ENCODE assay signal across 25 cellular contexts in the genomic region with DNA sequence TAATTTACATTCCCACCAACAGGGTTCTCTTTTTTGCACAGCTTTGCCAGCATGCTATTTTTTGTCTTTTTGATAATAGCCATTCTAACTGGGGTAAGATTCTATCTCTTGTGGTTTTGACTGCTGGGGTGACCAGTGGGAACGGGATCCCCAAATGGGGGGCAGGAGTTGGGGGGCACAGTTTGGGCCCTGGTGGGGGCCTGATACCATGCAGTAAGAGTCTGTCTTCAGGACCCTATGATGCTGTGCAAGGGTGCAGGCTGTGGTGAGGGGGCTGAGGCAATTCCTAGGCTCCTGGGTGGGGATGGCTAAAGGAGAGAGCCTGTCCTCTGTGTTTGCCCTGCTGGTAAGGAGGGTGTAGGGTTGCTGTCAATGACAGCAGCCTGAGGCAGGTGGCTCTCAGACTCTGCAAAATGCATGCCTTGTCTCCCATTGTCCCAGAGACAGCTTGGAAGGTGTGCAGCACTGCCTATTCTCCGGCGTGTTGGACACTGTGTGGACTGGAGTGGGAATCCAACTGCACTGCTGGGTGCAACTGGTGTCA.
"Had no signal": no experiment of that assay in that cellular context is flagged by ENCODE, and none has a peak within 500 bp of the region (broad histone marks: within the 10 kb centered on the region; RNA-seq: fewer than 3 reads in every experiment).

No MANE protein-coding gene starts in this region.

- H3K4me3 Mint-ChIP-seq: immature natural killer cell; naive thymus-derived CD8-positive, alpha-beta T cell; nephron; neural crest cell; stimulated activated memory B cell treated with anti-CD40 and anti-IgM and Interleukin-4, amounts not matched to agents 10 μg/mL and 1 μg/mL and 100 μg/mL, for 72 hours had no signal

- H3K36me3 ChIP-seq: left lung, ovary, right atrium auricular region, right lobe of liver, stomach, suprapubic skin, thoracic aorta, tibial artery had no signal

- H3K9me3 ChIP-seq: left lung, ovary, right atrium auricular region, right lobe of liver, stomach, suprapubic skin, thoracic aorta, tibial artery had no signal

- H3K36me3 Mint-ChIP-seq: naive thymus-derived CD8-positive, alpha-beta T cell; stimulated activated memory B cell treated with anti-CD40 and anti-IgM and Interleukin-4, amounts not matched to agents 10 μg/mL and 1 μg/mL and 100 μg/mL, for 72 hours had no signal

- H3K4me2 ChIP-seq: smooth muscle cell had no signal

- H3K27ac Mint-ChIP-seq: immature natural killer cell; naive thymus-derived CD8-positive, alpha-beta T cell; nephron; progenitor cell of endocrine pancreas; stimulated activated memory B cell treated with anti-CD40 and anti-IgM and Interleukin-4, amounts not matched to agents 10 μg/mL and 1 μg/mL and 100 μg/mL, for 72 hours had no signal

- H3K9me3 Mint-ChIP-seq: nephron; neural crest cell; stimulated activated memory B cell treated with anti-CD40 and anti-IgM and Interleukin-4, amounts not matched to agents 10 μg/mL and 1 μg/mL and 100 μg/mL, for 72 hours had no signal

- H3K4me1 Mint-ChIP-seq: immature natural killer cell; naive thymus-derived CD8-positive, alpha-beta T cell; nephron; neural crest cell; stimulated activated memory B cell treated with anti-CD40 and anti-IgM and Interleukin-4, amounts not matched to agents 10 μg/mL and 1 μg/mL and 100 μg/mL, for 72 hours had no signal

- DNase-seq: hypothalamus; immature natural killer cell; kidney; left colon; naive thymus-derived CD8-positive, alpha-beta T cell; ovary; right lobe of liver; stimulated activated CD4-positive, alpha-beta T cell treated with anti-CD3 and anti-CD28 coated beads, Interleukin-1b, Interleukin-23, amount 100 ng/mL, for 48 hours; stimulated activated CD4-positive, alpha-beta T cell treated with anti-CD3 and anti-CD28 coated beads, Interleukin-2, amount 100 ng/mL, for 48 hours; stimulated activated CD4-positive, alpha-beta T cell treated with anti-CD3 and anti-CD28 coated beads, Interleukin-4, amount 100 ng/mL, for 4 hours; stimulated activated CD8-positive, alpha-beta memory T cell treated with anti-CD3 and anti-CD28 coated beads, Interleukin-4, amount 100 ng/mL, for 48 hours; stimulated activated naive CD4-positive, alpha-beta T cell treated with Interleukin-2 at 50 U/mL for 16 hours; stomach; tibial artery; trophoblast cell had no signal

- H3K4me3 ChIP-seq: left lung, lung, ovary, right atrium auricular region, right lobe of liver, smooth muscle cell, stomach, suprapubic skin, thoracic aorta, tibial artery had no signal

- H3K4me1 ChIP-seq: left lung, right atrium auricular region, right lobe of liver, stomach, suprapubic skin, tibial artery had no signal

- H3K27me3 ChIP-seq: left lung, ovary, right atrium auricular region, right lobe of liver, stomach, suprapubic skin, tibial artery had no signal

- ATAC-seq: left colon; left lung; naive thymus-derived CD8-positive, alpha-beta T cell; right lobe of liver; stimulated activated memory B cell treated with anti-CD40 and anti-IgM and Interleukin-4, amounts not matched to agents 10 μg/mL and 1 μg/mL and 100 μg/mL, for 72 hours had no signal

- H3K27ac ChIP-seq: left lung, ovary, right atrium auricular region, right lobe of liver, stomach, suprapubic skin, thoracic aorta, tibial artery had no signal

- H3K27me3 Mint-ChIP-seq: naive thymus-derived CD8-positive, alpha-beta T cell; progenitor cell of endocrine pancreas; stimulated activated memory B cell treated with anti-CD40 and anti-IgM and Interleukin-4, amounts not matched to agents 10 μg/mL and 1 μg/mL and 100 μg/mL, for 72 hours had no signal
